ENCODE assay signal across 2 cellular contexts in the genomic region with DNA sequence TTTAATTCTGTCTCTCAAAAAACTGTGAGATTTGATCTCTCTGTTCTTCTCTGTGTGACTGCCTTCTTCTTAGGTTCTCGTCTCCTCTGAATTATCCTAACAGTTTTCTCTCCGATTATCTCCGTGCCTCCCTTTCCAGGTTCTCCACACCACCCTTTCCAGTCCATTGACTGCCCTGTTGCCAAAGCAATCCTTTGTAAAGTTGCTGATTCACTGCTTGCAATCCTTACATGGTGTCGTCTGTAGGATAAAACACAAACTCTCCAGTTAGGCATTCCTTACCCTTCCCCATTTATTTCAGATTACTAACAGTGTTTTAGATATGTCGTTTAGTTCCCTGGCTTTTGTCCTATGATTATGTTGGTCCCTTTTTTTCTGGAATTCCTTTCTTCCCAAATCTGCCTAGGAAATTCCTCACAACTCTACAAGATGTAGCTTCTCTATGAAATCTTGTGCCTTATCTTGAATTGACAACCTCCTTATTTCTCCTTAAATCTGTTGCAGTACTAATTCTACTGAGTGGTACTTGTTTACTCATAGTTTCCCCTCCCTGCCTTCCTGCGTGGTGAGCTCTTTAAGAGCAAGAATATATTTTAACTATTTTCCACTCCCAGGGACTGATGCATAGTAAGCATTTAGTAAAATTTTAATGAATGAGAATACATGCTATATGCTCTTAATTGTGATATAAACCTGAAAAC.
TF ChIP-seq lines count a peak whose summit lies in the region.

No MANE protein-coding gene starts in this region.

TF ChIP-seq in HEK293, 187 proteins besides CTCF, POLR2A, EP300 and RAD21:
- TF ChIP-seq, protein P1, sequence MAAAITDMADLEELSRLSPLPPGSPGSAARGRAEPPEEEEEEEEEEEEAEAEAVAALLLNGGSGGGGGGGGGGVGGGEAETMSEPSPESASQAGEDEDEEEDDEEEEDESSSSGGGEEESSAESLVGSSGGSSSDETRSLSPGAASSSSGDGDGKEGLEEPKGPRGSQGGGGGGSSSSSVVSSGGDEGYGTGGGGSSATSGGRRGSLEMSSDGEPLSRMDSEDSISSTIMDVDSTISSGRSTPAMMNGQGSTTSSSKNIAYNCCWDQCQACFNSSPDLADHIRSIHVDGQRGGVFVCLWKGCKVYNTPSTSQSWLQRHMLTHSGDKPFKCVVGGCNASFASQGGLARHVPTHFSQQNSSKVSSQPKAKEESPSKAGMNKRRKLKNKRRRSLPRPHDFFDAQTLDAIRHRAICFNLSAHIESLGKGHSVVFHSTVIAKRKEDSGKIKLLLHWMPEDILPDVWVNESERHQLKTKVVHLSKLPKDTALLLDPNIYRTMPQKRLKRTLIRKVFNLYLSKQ (tag by site-specific recombination; IDR thresholded peaks at IDR 0.05; ENCODE audit: borderline replicate concordance): no peak
- 0 out of 2 replicates have a peak, but pooled peaks have one; percentile 23 for TF ChIP-seq ZBTB17 (tag by site-specific recombination; IDR thresholded peaks at IDR 0.05)

TF ChIP-seq in K562, 482 proteins besides CTCF, POLR2A, EP300 and RAD21:
- 0 out of 2 replicates have a peak, but pooled peaks have one; percentile 9 for TF ChIP-seq ARID1B (IDR thresholded peaks at IDR 0.05)
- no peak for TF ChIP-seq MEF2A (IDR thresholded peaks at IDR 0.05; ENCODE audit: control insufficient read depth, low read depth, low read length)
- no peak for TF ChIP-seq ZNF764 (CRISPR knock-in tag; IDR thresholded peaks at IDR 0.05; ENCODE audit: low read depth)
- no peak for TF ChIP-seq SMAD4 (CRISPR knock-in tag; conservative IDR thresholded peaks at IDR 0.05)
- TF ChIP-seq ZNF316 (IDR thresholded peaks at IDR 0.05): peak; percentile 63
- TF ChIP-seq NR1H2 (CRISPR knock-in tag; IDR thresholded peaks at IDR 0.05): no peak
- no peak for TF ChIP-seq YY1 (IDR thresholded peaks at IDR 0.05; ENCODE audit: borderline replicate concordance in 1 of 3, control insufficient read depth in 1 of 3, extremely low read depth in 1 of 3, insufficient read depth in 3 of 3, insufficient read length in 1 of 3, insufficient replicate concordance in 2 of 3, low read depth in 1 of 3, low read length in 2 of 3)
- no peak for TF ChIP-seq ZEB2 (IDR thresholded peaks at IDR 0.05)
- TF ChIP-seq, protein P2, sequence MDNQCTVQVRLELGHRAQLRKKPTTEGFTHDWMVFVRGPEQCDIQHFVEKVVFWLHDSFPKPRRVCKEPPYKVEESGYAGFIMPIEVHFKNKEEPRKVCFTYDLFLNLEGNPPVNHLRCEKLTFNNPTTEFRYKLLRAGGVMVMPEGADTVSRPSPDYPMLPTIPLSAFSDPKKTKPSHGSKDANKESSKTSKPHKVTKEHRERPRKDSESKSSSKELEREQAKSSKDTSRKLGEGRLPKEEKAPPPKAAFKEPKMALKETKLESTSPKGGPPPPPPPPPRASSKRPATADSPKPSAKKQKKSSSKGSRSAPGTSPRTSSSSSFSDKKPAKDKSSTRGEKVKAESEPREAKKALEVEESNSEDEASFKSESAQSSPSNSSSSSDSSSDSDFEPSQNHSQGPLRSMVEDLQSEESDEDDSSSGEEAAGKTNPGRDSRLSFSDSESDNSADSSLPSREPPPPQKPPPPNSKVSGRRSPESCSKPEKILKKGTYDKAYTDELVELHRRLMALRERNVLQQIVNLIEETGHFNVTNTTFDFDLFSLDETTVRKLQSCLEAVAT (IDR thresholded peaks at IDR 0.05): no peak
- no peak for TF ChIP-seq RAD51 (IDR thresholded peaks at IDR 0.05; ENCODE audit: borderline replicate concordance, low read depth)
- TF ChIP-seq E2F3 (CRISPR knock-in tag; IDR thresholded peaks at IDR 0.05): no peak
- peak; percentile 29; the same call in 1 of the 2 replicates for TF ChIP-seq RFX1 (IDR thresholded peaks at IDR 0.05)
- no peak for TF ChIP-seq CEBPG (CRISPR knock-in tag; IDR thresholded peaks at IDR 0.05)
- TF ChIP-seq CEBPG (tag; conservative IDR thresholded peaks at IDR 0.05 in 1 of 2, IDR thresholded peaks at IDR 0.05 in 1 of 2): no peak
- no peak for TF ChIP-seq MTA3 (IDR thresholded peaks at IDR 0.05; ENCODE audit: borderline replicate concordance)
- no peak for TF ChIP-seq SRSF9 (IDR thresholded peaks at IDR 0.05; ENCODE audit: borderline replicate concordance, low read depth, low read length)
- TF ChIP-seq MAFF (IDR thresholded peaks at IDR 0.05; ENCODE audit: low read length): peak; percentile 41; the same call in 1 of the 2 replicates
- TF ChIP-seq U2AF1 (optimal IDR thresholded peaks at IDR 0.05; ENCODE audit: low read depth, low read length): no peak
- TF ChIP-seq, protein P3, sequence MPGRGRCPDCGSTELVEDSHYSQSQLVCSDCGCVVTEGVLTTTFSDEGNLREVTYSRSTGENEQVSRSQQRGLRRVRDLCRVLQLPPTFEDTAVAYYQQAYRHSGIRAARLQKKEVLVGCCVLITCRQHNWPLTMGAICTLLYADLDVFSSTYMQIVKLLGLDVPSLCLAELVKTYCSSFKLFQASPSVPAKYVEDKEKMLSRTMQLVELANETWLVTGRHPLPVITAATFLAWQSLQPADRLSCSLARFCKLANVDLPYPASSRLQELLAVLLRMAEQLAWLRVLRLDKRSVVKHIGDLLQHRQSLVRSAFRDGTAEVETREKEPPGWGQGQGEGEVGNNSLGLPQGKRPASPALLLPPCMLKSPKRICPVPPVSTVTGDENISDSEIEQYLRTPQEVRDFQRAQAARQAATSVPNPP (IDR thresholded peaks at IDR 0.05; ENCODE audit: borderline replicate concordance, insufficient read depth, insufficient read length): no peak
- TF ChIP-seq CBX1 (IDR thresholded peaks at IDR 0.05; ENCODE audit: low read depth): no peak
- TF ChIP-seq PRMT5 (CRISPR knock-in tag; IDR thresholded peaks at IDR 0.05): no peak
- TF ChIP-seq ZC3H4 (CRISPR knock-in tag; IDR thresholded peaks at IDR 0.05; ENCODE audit: borderline replicate concordance): no peak
- TF ChIP-seq PTBP1 (IDR thresholded peaks at IDR 0.05; ENCODE audit: low read depth, low read length): no peak
- no peak; the same call in 1 of the 2 replicates for TF ChIP-seq EHMT2 (IDR thresholded peaks at IDR 0.05)
- TF ChIP-seq NFE2L1 (tag; IDR thresholded peaks at IDR 0.05; ENCODE audit: borderline replicate concordance, low read depth): peak; percentile 10; the same call in 1 of the 2 replicates
- no peak for TF ChIP-seq FOXP1 (CRISPR knock-in tag; IDR thresholded peaks at IDR 0.05)
- TF ChIP-seq WHSC1 (IDR thresholded peaks at IDR 0.05; ENCODE audit: low read length): no peak
- no peak for TF ChIP-seq TBL1XR1 (IDR thresholded peaks at IDR 0.05; ENCODE audit: low read length in 2 of 2)
- TF ChIP-seq SNIP1 (IDR thresholded peaks at IDR 0.05; ENCODE audit: low read depth): no peak
- TF ChIP-seq C11orf30 (IDR thresholded peaks at IDR 0.05; ENCODE audit: low read depth): peak; percentile 77
- TF ChIP-seq RBM34 (IDR thresholded peaks at IDR 0.05; ENCODE audit: borderline replicate concordance, insufficient read depth, low read length): no peak
- TF ChIP-seq TAF7 (tag; IDR thresholded peaks at IDR 0.05): no peak
- TF ChIP-seq MIER1 (IDR thresholded peaks at IDR 0.05; ENCODE audit: low read depth): no peak
- no peak for TF ChIP-seq EP400 (IDR thresholded peaks at IDR 0.05)
- TF ChIP-seq CEBPB (tag; IDR thresholded peaks at IDR 0.05): 0 out of 2 replicates have a peak, but pooled peaks have one; percentile 12
- TF ChIP-seq, protein P4, sequence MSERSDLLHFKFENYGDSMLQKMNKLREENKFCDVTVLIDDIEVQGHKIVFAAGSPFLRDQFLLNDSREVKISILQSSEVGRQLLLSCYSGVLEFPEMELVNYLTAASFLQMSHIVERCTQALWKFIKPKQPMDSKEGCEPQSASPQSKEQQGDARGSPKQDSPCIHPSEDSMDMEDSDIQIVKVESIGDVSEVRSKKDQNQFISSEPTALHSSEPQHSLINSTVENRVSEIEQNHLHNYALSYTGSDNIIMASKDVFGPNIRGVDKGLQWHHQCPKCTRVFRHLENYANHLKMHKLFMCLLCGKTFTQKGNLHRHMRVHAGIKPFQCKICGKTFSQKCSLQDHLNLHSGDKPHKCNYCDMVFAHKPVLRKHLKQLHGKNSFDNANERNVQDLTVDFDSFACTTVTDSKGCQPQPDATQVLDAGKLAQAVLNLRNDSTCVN (CRISPR knock-in tag; IDR thresholded peaks at IDR 0.05): no peak
- TF ChIP-seq, protein P5, sequence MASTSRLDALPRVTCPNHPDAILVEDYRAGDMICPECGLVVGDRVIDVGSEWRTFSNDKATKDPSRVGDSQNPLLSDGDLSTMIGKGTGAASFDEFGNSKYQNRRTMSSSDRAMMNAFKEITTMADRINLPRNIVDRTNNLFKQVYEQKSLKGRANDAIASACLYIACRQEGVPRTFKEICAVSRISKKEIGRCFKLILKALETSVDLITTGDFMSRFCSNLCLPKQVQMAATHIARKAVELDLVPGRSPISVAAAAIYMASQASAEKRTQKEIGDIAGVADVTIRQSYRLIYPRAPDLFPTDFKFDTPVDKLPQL (IDR thresholded peaks at IDR 0.05; ENCODE audit: extremely low read depth, insufficient read length): no peak
- TF ChIP-seq, protein P6, sequence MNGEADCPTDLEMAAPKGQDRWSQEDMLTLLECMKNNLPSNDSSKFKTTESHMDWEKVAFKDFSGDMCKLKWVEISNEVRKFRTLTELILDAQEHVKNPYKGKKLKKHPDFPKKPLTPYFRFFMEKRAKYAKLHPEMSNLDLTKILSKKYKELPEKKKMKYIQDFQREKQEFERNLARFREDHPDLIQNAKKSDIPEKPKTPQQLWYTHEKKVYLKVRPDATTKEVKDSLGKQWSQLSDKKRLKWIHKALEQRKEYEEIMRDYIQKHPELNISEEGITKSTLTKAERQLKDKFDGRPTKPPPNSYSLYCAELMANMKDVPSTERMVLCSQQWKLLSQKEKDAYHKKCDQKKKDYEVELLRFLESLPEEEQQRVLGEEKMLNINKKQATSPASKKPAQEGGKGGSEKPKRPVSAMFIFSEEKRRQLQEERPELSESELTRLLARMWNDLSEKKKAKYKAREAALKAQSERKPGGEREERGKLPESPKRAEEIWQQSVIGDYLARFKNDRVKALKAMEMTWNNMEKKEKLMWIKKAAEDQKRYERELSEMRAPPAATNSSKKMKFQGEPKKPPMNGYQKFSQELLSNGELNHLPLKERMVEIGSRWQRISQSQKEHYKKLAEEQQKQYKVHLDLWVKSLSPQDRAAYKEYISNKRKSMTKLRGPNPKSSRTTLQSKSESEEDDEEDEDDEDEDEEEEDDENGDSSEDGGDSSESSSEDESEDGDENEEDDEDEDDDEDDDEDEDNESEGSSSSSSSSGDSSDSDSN (IDR thresholded peaks at IDR 0.05; ENCODE audit: borderline replicate concordance in 1 of 2, low read depth in 2 of 2, low read length in 2 of 2): 0 out of 4 replicates have a peak, but pooled peaks of 1 of the 2 experiments have one; percentile 25
- TF ChIP-seq ILK (tag; IDR thresholded peaks at IDR 0.05; ENCODE audit: borderline replicate concordance, low read depth): no peak
- no peak for TF ChIP-seq ZNF146 (CRISPR knock-in tag; IDR thresholded peaks at IDR 0.05; ENCODE audit: unreplicated experiment)
- no peak for TF ChIP-seq SIRT6 (IDR thresholded peaks at IDR 0.05; ENCODE audit: low read depth, low read length)
- TF ChIP-seq, protein P7, sequence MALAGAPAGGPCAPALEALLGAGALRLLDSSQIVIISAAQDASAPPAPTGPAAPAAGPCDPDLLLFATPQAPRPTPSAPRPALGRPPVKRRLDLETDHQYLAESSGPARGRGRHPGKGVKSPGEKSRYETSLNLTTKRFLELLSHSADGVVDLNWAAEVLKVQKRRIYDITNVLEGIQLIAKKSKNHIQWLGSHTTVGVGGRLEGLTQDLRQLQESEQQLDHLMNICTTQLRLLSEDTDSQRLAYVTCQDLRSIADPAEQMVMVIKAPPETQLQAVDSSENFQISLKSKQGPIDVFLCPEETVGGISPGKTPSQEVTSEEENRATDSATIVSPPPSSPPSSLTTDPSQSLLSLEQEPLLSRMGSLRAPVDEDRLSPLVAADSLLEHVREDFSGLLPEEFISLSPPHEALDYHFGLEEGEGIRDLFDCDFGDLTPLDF (CRISPR knock-in tag; IDR thresholded peaks at IDR 0.05): no peak
- TF ChIP-seq ZNF217 (CRISPR knock-in tag; IDR thresholded peaks at IDR 0.05): no peak
- TF ChIP-seq, protein P8, sequence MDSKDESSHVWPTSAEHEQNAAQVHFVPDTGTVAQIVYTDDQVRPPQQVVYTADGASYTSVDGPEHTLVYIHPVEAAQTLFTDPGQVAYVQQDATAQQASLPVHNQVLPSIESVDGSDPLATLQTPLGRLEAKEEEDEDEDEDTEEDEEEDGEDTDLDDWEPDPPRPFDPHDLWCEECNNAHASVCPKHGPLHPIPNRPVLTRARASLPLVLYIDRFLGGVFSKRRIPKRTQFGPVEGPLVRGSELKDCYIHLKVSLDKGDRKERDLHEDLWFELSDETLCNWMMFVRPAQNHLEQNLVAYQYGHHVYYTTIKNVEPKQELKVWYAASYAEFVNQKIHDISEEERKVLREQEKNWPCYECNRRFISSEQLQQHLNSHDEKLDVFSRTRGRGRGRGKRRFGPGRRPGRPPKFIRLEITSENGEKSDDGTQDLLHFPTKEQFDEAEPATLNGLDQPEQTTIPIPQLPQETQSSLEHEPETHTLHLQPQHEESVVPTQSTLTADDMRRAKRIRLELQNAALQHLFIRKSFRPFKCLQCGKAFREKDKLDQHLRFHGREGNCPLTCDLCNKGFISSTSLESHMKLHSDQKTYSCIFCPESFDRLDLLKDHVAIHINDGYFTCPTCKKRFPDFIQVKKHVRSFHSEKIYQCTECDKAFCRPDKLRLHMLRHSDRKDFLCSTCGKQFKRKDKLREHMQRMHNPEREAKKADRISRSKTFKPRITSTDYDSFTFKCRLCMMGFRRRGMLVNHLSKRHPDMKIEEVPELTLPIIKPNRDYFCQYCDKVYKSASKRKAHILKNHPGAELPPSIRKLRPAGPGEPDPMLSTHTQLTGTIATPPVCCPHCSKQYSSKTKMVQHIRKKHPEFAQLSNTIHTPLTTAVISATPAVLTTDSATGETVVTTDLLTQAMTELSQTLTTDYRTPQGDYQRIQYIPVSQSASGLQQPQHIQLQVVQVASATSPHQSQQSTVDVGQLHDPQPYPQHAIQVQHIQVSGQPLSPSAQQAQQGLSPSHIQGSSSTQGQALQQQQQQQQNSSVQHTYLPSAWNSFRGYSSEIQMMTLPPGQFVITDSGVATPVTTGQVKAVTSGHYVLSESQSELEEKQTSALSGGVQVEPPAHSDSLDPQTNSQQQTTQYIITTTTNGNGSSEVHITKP (IDR thresholded peaks at IDR 0.05; ENCODE audit: partially characterized antibody): no peak
- peak; percentile 80 for TF ChIP-seq MAFG (tag; conservative IDR thresholded peaks at IDR 0.05)
- peak; percentile 45; the same call in 1 of the 2 replicates for TF ChIP-seq MAFK (IDR thresholded peaks at IDR 0.05; ENCODE audit: low read length)
- no peak for TF ChIP-seq ZNF24 (IDR thresholded peaks at IDR 0.05)
- TF ChIP-seq ELF1 (tag; IDR thresholded peaks at IDR 0.05): no peak
- peak; percentile 84 for TF ChIP-seq NFE2 (IDR thresholded peaks at IDR 0.05; ENCODE audit: low read depth)
- TF ChIP-seq MTF1 (CRISPR knock-in tag; IDR thresholded peaks at IDR 0.05; ENCODE audit: borderline replicate concordance): no peak
- TF ChIP-seq ZBTB7A (IDR thresholded peaks at IDR 0.05; ENCODE audit: borderline replicate concordance, control insufficient read depth, low read depth, low read length): no peak
- no peak for TF ChIP-seq ZNF780A (CRISPR knock-in tag; IDR thresholded peaks at IDR 0.05)
- no peak for TF ChIP-seq STAG1 (CRISPR knock-in tag; IDR thresholded peaks at IDR 0.05; ENCODE audit: borderline replicate concordance)
- no peak for TF ChIP-seq HIVEP1 (CRISPR knock-in tag; IDR thresholded peaks at IDR 0.05)
- no peak for TF ChIP-seq SMARCE1 (IDR thresholded peaks at IDR 0.05)
- peak in 1 of 2 experiments; percentile 6; a peak in 1 of 4 replicates for TF ChIP-seq KDM1A (IDR thresholded peaks at IDR 0.05)
- TF ChIP-seq CAMTA2 (CRISPR knock-in tag; conservative IDR thresholded peaks at IDR 0.05): no peak
